1 cellular context compared by ENCODE assay signal in the genomic region with DNA sequence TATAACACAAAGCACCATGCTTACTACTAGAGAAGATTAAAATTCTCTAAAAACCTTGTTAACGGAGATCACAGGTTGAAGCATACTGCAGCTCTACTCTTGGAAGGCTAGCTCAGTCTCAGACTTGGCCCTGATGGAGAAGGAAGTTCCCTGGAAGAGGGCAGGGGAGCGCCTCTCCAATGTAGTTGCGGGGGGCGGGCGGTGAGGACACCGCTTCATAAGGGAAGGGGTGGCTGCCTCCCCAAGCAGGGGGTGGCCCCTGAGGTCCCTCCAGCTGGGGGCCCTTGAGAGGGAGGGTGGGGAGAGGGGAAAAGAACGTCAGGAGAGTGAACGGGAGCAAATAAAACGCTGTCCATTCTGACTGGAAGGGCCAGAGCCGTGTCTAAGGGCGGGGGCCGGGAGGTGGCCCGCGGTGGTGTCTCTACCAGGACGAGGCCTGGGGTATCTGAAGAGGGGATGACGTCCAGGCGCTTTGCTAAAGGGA.
A peak's percentile ranks its signal among the peaks of the same experiment; 100 is the strongest.
TF ChIP-seq lines count a peak whose summit lies in the region.

No MANE protein-coding gene starts in this region.

TF ChIP-seq in K562, 482 proteins besides CTCF, POLR2A, EP300 and RAD21 (continued from another document):
- TF ChIP-seq SMARCE1 (IDR thresholded peaks at IDR 0.05) (0 out of 2 replicates have a peak, but pooled peaks have one; percentile 13), NR2C2 (CRISPR knock-in tag; IDR thresholded peaks at IDR 0.05) (no peak), NR2C2 (tag; IDR thresholded peaks at IDR 0.05) (peak; percentile 30; the same call in 1 of the 2 replicates), ERF (CRISPR knock-in tag; IDR thresholded peaks at IDR 0.05) (no peak), NR2F6 (CRISPR knock-in tag; IDR thresholded peaks at IDR 0.05) (no peak), TRIM24 (IDR thresholded peaks at IDR 0.05) (no peak; a peak in 1 of 4 replicates), ZNF75A (CRISPR knock-in tag; IDR thresholded peaks at IDR 0.05) (no peak), ZNF354B (CRISPR knock-in tag; IDR thresholded peaks at IDR 0.05) (no peak), L3MBTL2 (IDR thresholded peaks at IDR 0.05) (no peak), ETV5 (CRISPR knock-in tag; IDR thresholded peaks at IDR 0.05; ENCODE audit: low read depth) (no peak)
- TF ChIP-seq, protein P1, sequence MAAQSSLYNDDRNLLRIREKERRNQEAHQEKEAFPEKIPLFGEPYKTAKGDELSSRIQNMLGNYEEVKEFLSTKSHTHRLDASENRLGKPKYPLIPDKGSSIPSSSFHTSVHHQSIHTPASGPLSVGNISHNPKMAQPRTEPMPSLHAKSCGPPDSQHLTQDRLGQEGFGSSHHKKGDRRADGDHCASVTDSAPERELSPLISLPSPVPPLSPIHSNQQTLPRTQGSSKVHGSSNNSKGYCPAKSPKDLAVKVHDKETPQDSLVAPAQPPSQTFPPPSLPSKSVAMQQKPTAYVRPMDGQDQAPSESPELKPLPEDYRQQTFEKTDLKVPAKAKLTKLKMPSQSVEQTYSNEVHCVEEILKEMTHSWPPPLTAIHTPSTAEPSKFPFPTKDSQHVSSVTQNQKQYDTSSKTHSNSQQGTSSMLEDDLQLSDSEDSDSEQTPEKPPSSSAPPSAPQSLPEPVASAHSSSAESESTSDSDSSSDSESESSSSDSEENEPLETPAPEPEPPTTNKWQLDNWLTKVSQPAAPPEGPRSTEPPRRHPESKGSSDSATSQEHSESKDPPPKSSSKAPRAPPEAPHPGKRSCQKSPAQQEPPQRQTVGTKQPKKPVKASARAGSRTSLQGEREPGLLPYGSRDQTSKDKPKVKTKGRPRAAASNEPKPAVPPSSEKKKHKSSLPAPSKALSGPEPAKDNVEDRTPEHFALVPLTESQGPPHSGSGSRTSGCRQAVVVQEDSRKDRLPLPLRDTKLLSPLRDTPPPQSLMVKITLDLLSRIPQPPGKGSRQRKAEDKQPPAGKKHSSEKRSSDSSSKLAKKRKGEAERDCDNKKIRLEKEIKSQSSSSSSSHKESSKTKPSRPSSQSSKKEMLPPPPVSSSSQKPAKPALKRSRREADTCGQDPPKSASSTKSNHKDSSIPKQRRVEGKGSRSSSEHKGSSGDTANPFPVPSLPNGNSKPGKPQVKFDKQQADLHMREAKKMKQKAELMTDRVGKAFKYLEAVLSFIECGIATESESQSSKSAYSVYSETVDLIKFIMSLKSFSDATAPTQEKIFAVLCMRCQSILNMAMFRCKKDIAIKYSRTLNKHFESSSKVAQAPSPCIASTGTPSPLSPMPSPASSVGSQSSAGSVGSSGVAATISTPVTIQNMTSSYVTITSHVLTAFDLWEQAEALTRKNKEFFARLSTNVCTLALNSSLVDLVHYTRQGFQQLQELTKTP (IDR thresholded peaks at IDR 0.05; ENCODE audit: low read depth in 1 of 2, partially characterized antibody in 2 of 2): no peak
- TF ChIP-seq, protein P2, sequence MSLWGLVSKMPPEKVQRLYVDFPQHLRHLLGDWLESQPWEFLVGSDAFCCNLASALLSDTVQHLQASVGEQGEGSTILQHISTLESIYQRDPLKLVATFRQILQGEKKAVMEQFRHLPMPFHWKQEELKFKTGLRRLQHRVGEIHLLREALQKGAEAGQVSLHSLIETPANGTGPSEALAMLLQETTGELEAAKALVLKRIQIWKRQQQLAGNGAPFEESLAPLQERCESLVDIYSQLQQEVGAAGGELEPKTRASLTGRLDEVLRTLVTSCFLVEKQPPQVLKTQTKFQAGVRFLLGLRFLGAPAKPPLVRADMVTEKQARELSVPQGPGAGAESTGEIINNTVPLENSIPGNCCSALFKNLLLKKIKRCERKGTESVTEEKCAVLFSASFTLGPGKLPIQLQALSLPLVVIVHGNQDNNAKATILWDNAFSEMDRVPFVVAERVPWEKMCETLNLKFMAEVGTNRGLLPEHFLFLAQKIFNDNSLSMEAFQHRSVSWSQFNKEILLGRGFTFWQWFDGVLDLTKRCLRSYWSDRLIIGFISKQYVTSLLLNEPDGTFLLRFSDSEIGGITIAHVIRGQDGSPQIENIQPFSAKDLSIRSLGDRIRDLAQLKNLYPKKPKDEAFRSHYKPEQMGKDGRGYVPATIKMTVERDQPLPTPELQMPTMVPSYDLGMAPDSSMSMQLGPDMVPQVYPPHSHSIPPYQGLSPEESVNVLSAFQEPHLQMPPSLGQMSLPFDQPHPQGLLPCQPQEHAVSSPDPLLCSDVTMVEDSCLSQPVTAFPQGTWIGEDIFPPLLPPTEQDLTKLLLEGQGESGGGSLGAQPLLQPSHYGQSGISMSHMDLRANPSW (CRISPR knock-in tag; IDR thresholded peaks at IDR 0.05): no peak
